23 cellular contexts compared by ENCODE assay signal in the genomic region with DNA sequence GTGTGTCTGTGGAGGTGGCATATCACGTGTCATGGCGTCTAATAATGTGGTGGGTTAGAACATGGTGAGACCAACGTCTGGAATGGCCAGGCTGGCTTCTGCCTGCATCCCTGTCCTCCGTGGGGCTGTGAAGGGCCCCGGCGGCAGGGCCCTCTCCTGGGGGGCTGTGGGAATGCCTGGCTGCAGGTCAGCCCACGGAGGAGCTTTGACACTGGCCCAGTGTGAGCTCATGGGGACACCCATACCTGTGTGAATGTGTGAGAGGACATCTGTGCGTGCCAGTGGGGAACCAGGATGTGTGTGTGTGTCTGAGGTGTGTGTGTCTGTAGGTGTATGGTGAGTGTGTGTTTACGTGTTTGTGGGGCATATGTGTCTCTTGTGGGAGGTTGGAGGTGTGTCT.
"Had no signal": no experiment of that assay in that cellular context is flagged by ENCODE, and none has a peak within 500 bp of the region (broad histone marks: within the 10 kb centered on the region; RNA-seq: fewer than 3 reads in every experiment).

No MANE protein-coding gene starts in this region.

- H3K36me3 ChIP-seq: esophagus squamous epithelium, neutrophil, spleen, stomach, thoracic aorta, transverse colon had no signal

- H3K9me3 ChIP-seq: esophagus squamous epithelium, neutrophil, spleen, stomach, thoracic aorta, transverse colon had no signal

- FAIRE-seq: kidney had no signal

- H3K4me1 Mint-ChIP-seq: immature natural killer cell; naive thymus-derived CD4-positive, alpha-beta T cell; stimulated activated memory B cell treated with anti-CD40 and anti-IgM and Interleukin-4, amounts not matched to agents 10 μg/mL and 1 μg/mL and 100 μg/mL, for 72 hours had no signal

- H3K4me3 Mint-ChIP-seq: dendritic cell treated with granulocyte-macrophage colony-stimulating factor and Interleukin-4, amounts not matched to agents 40 ng/mL and 50 ng/mL, for 4 days; effector memory CD8-positive, alpha-beta T cell; immature natural killer cell; naive thymus-derived CD4-positive, alpha-beta T cell; nephron progenitor cell; stimulated activated memory B cell treated with anti-CD40 and anti-IgM and Interleukin-4, amounts not matched to agents 10 μg/mL and 1 μg/mL and 100 μg/mL, for 72 hours had no signal

- H3K9me3 Mint-ChIP-seq: dendritic cell treated with granulocyte-macrophage colony-stimulating factor and Interleukin-4, amounts not matched to agents 40 ng/mL and 50 ng/mL, for 4 days; effector memory CD8-positive, alpha-beta T cell; immature natural killer cell; naive thymus-derived CD4-positive, alpha-beta T cell; nephron progenitor cell; stimulated activated memory B cell treated with anti-CD40 and anti-IgM and Interleukin-4, amounts not matched to agents 10 μg/mL and 1 μg/mL and 100 μg/mL, for 72 hours had no signal

- H3K36me3 Mint-ChIP-seq: immature natural killer cell; naive thymus-derived CD4-positive, alpha-beta T cell; stimulated activated memory B cell treated with anti-CD40 and anti-IgM and Interleukin-4, amounts not matched to agents 10 μg/mL and 1 μg/mL and 100 μg/mL, for 72 hours had no signal

- DNase-seq: effector memory CD8-positive, alpha-beta T cell; esophagus squamous epithelium; foreskin fibroblast; immature natural killer cell; kidney; left cardiac atrium; left ventricle myocardium superior; mesendoderm; naive thymus-derived CD4-positive, alpha-beta T cell; nephron progenitor cell; posterior cingulate gyrus; spleen; stimulated activated CD4-positive, alpha-beta T cell treated with anti-CD3 and anti-CD28 coated beads, Interleukin-15, amount 100 ng/mL, for 24 hours; stimulated activated CD4-positive, alpha-beta T cell treated with anti-CD3 and anti-CD28 coated beads, Interleukin-1b, Interleukin-23, amount 100 ng/mL, for 48 hours; stimulated activated CD4-positive, alpha-beta T cell treated with anti-CD3 and anti-CD28 coated beads, Interleukin-4, amount 100 ng/mL, for 24 hours; stomach; substantia nigra; transverse colon had no signal

- H3K4me1 ChIP-seq: esophagus squamous epithelium, spleen, stomach, transverse colon had no signal

- H3K27me3 Mint-ChIP-seq: dendritic cell treated with granulocyte-macrophage colony-stimulating factor and Interleukin-4, amounts not matched to agents 40 ng/mL and 50 ng/mL, for 4 days; stimulated activated memory B cell treated with anti-CD40 and anti-IgM and Interleukin-4, amounts not matched to agents 10 μg/mL and 1 μg/mL and 100 μg/mL, for 72 hours had no signal

- H3K27ac Mint-ChIP-seq: dendritic cell treated with granulocyte-macrophage colony-stimulating factor and Interleukin-4, amounts not matched to agents 40 ng/mL and 50 ng/mL, for 4 days; effector memory CD8-positive, alpha-beta T cell; immature natural killer cell; naive thymus-derived CD4-positive, alpha-beta T cell; nephron progenitor cell; stimulated activated memory B cell treated with anti-CD40 and anti-IgM and Interleukin-4, amounts not matched to agents 10 μg/mL and 1 μg/mL and 100 μg/mL, for 72 hours had no signal

- H3K4me3 ChIP-seq: esophagus squamous epithelium, spleen, stomach, thoracic aorta, transverse colon had no signal

- H3K27me3 ChIP-seq: neutrophil, spleen, transverse colon had no signal

- ATAC-seq: effector memory CD8-positive, alpha-beta T cell; left cardiac atrium; left ventricle myocardium superior; sciatic nerve; stimulated activated memory B cell treated with anti-CD40 and anti-IgM and Interleukin-4, amounts not matched to agents 10 μg/mL and 1 μg/mL and 100 μg/mL, for 72 hours had no signal

- H3K27ac ChIP-seq: esophagus squamous epithelium, neutrophil, spleen, stomach, thoracic aorta, transverse colon had no signal
